In the genomic region with DNA sequence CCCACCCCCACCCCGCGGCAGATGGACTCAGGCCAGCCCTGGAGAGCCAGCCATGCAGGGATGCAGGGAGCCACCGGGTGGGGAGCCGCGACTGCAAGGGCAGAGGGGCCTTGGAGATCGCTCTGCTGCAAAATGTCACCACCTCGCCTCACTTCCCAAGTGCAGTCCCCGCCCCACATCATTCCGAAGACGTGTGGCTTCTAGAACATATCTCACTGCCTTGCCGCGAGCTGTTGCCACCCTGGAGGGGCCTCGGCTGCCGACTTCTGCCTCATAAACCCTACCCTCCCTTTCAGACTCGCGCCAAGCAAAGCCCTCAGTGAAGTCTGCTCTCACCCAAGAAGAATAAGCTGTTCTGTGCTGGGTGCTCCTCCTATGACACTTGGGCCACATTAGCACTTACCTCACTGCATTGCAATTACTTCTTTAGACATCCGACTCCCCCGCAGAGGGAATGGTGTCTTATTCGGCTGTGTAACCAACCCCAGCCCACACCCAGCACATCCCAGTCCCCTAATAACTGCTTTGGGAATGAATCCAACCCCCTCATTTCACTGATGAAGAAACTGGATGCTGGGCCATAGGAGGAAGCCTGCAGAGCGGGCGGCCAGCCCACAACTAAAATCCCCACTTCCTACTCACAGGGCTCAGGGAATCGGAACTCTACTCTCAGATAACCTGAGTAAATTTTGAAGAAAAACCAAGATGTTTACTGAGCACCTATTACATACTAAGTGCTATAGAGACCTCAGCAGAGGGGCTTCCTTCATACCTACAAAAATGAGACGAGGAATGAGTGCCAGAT, we compare ENCODE assay signal across 13 cellular contexts. TPM values are rescaled to one million over a fixed set of nuclear protein-coding genes. Genes with fewer than 3 reads are reported as not detected.
DNase-seq lines count a peak whose midpoint lies in the region; ATAC-seq, FAIRE-seq and TF ChIP-seq lines count a peak whose summit lies in the region.
"Had no signal": no experiment of that assay in that cellular context is flagged by ENCODE, and none has a peak within 500 bp of the region (broad histone marks: within the 10 kb centered on the region; RNA-seq: fewer than 3 reads in every experiment).

No MANE protein-coding gene starts in this region.

- H3K27ac ChIP-seq in K562 (ENCODE audit: extremely low read depth, low read depth, low read length): no peak overlapping the region
- H3K27ac ChIP-seq in smooth muscle cell (ENCODE audit: low read depth): peak overlapping the region; percentile 82
- H3K27ac ChIP-seq: epithelial cell of prostate had no signal

- H3K27me3 Mint-ChIP-seq in HFFc6 (ENCODE audit: insufficient read depth): no peaks in the 10 kb centered on the region; the same call in 1 of the 2 replicates
- H3K27me3 Mint-ChIP-seq: stimulated activated naive CD8-positive, alpha-beta T cell treated with anti-CD3 and anti-CD28 coated beads, Interleukin-15, Interleukin-2, amounts not matched to agents 100 ng/mL and 50 ng/mL, for 24 hours had no signal

- peaks cover 4% of the 10 kb centered on the region for H3K9me1 ChIP-seq in K562 (ENCODE audit: control insufficient read depth, insufficient read depth, low read length)

- FAIRE-seq in K562 (lab: Jason Lieb, UNC): peak; percentile 15

- H3K27me3 ChIP-seq in K562 (ENCODE audit: control insufficient read depth in 2 of 2, insufficient read depth in 2 of 2, low read length in 2 of 2) (no peaks in the 10 kb centered on the region), iPS-15b (ENCODE audit: control insufficient read depth, insufficient read depth, low read length) (no peaks in the 10 kb centered on the region), smooth muscle cell (ENCODE audit: low read depth) (no peaks in the 10 kb centered on the region)

- POLR2A ChIA-PET in K562 (lab: Yijun Ruan, JAX): interaction anchor here (0.6 to 1.5 kb wide), 4 partner anchors 9 to 1479 kb away, joined by 3 to 9 read pairs (median 4); partner anchors contain the start of gene TLE3

- no peak overlapping the region for H3K4me2 ChIP-seq in K562 (ENCODE audit: insufficient read depth, low read length)
- H3K4me2 ChIP-seq in smooth muscle cell: peak overlapping the region; percentile 77

- no TSS peak for BruUV-seq in K562 (replicated peaks; lab: Mats Ljungman, UMichigan)

- H3K9me3 Mint-ChIP-seq in HFFc6: no peaks in the 10 kb centered on the region
- H3K9me3 Mint-ChIP-seq: stimulated activated naive CD8-positive, alpha-beta T cell treated with anti-CD3 and anti-CD28 coated beads, Interleukin-15, Interleukin-2, amounts not matched to agents 100 ng/mL and 50 ng/mL, for 24 hours had no signal

- no peak for TF ChIP-seq RAD21 in K562 (CRISPR knock-in tag; conservative IDR thresholded peaks at IDR 0.05 in 1 of 2, IDR thresholded peaks at IDR 0.05 in 1 of 2)

- H3K36me3 ChIP-seq in K562 (ENCODE audit: control insufficient read depth, insufficient read depth, low read length) (peaks cover 94% of the 10 kb centered on the region), iPS-15b (ENCODE audit: control insufficient read depth, insufficient read depth, low read length) (peaks cover 16% of the 10 kb centered on the region), smooth muscle cell (ENCODE audit: low read depth) (peaks cover 7% of the 10 kb centered on the region)

- H3K79me2 ChIP-seq in K562 (ENCODE audit: control insufficient read depth, insufficient read depth, low read length) (peaks cover 95% of the 10 kb centered on the region), smooth muscle cell (ENCODE audit: low read depth) (peaks cover 90% of the 10 kb centered on the region)

- H3F3A ChIP-seq in smooth muscle cell (ENCODE audit: low read depth): peaks cover 36% of the 10 kb centered on the region

- peaks cover 44 to 77% of the 10 kb centered on the region in 2 experiments for H3K4me1 ChIP-seq in K562 (replicated peaks in 1 of 2; ENCODE audit: control insufficient read depth in 2 of 2, insufficient read depth in 2 of 2, low read length in 2 of 2)
- H3K4me1 ChIP-seq in iPS-15b (ENCODE audit: control insufficient read depth, insufficient read depth, low read length): peaks cover 55% of the 10 kb centered on the region
- H3K4me1 ChIP-seq in smooth muscle cell (ENCODE audit: low read depth): peaks cover 67% of the 10 kb centered on the region

- CTCF ChIA-PET in K562 (lab: Yijun Ruan, JAX; ENCODE audit: low intra/inter-chr PET ratio): no interaction called here

- TF ChIP-seq CTCF in HFFc6 (IDR thresholded peaks at IDR 0.05) (no peak), K562 (IDR thresholded peaks at IDR 0.05 in 2 of 3, conservative IDR thresholded peaks at IDR 0.05 in 1 of 3; ENCODE audit: insufficient read depth in 2 of 3, low read depth in 1 of 3, low read length in 3 of 3) (no peak), smooth muscle cell (IDR thresholded peaks at IDR 0.05; ENCODE audit: borderline replicate concordance, insufficient read depth, poor library complexity, severe bottlenecking) (no peak), GM13976 (IDR thresholded peaks at IDR 0.05; ENCODE audit: borderline replicate concordance, control extremely low read depth, extremely low read depth, insufficient read depth, missing control alignments) (no peak)

- peak overlapping the region; percentile 21; the same call in 1 of the 2 replicates for H3K4me3 Mint-ChIP-seq in HFFc6
- H3K4me3 Mint-ChIP-seq: stimulated activated naive CD8-positive, alpha-beta T cell treated with anti-CD3 and anti-CD28 coated beads, Interleukin-15, Interleukin-2, amounts not matched to agents 100 ng/mL and 50 ng/mL, for 24 hours had no signal

- ATAC-seq in K562: no peak
- ATAC-seq in HG02759 (IDR thresholded peaks at IDR 0.05; ENCODE audit: unreplicated experiment): no peak

- 65% methylated on average over 22 of the region's 23 CpGs for WGBS in K562 (ENCODE audit: insufficient coverage, low coverage, missing lambda C conversion rate)
- WGBS in smooth muscle cell (ENCODE audit: low lambda C conversion rate): 9% methylated on average over 21 of the region's 23 CpGs

- H3K9ac ChIP-seq in K562 (ENCODE audit: insufficient read depth in 1 of 2, low read depth in 2 of 2, low read length in 2 of 2) (peak overlapping the region in 1 of 2 experiments; percentile 60; a peak in 2 of 4 replicates), iPS-15b (ENCODE audit: low read depth, low read length) (no peak overlapping the region), smooth muscle cell (ENCODE audit: low read depth) (peak overlapping the region; percentile 59)

- no peak overlapping the region for H2AFZ ChIP-seq in K562 (ENCODE audit: low read depth, low read length)
- H2AFZ ChIP-seq in smooth muscle cell (ENCODE audit: low read depth): no peak overlapping the region

- H3K27ac Mint-ChIP-seq in HFFc6: no peak overlapping the region; the same call in 1 of the 2 replicates
- H3K27ac Mint-ChIP-seq: stimulated activated naive CD8-positive, alpha-beta T cell treated with anti-CD3 and anti-CD28 coated beads, Interleukin-15, Interleukin-2, amounts not matched to agents 100 ng/mL and 50 ng/mL, for 24 hours had no signal

- no peaks in the 10 kb centered on the region for H3K9me3 ChIP-seq in K562 (replicated peaks; ENCODE audit: control insufficient read depth, insufficient read depth, low read depth, low read length)
- no peaks in the 10 kb centered on the region for H3K9me3 ChIP-seq in iPS-15b (ENCODE audit: control insufficient read depth, insufficient read depth, low read length)
- H3K9me3 ChIP-seq in smooth muscle cell (replicated peaks; ENCODE audit: low read depth): no peaks in the 10 kb centered on the region

- TF ChIP-seq POLR2A in K562 (conservative IDR thresholded peaks at IDR 0.05): no peak

- peaks cover 29% of the 10 kb centered on the region for H3K36me3 Mint-ChIP-seq in HFFc6 (ENCODE audit: low read depth)

- H3K4me1 Mint-ChIP-seq in HFFc6 (ENCODE audit: low read depth): peaks cover 23% of the 10 kb centered on the region

- intact Hi-C loops in K562 (cut with micrococcal nuclease): no loop called here

- no peak for DNase-seq in HFFc6
- DNase-seq in K562 (ENCODE audit: extremely low read depth in 1 of 4, low spot score in 3 of 4): no peak
- DNase-seq in smooth muscle cell (lab: John Stamatoyannopoulos, UW; ENCODE audit: unreplicated experiment): no peak
- DNase-seq in mesenteric fat pad (ENCODE audit: low spot score): no peak
- DNase-seq in stimulated activated naive CD4-positive, alpha-beta T cell (lab: John Stamatoyannopoulos, UW): no peak
- no peak for DNase-seq in GM13976 (ENCODE audit: low spot score)
- DNase-seq: activated gamma-delta T cell treated with Interleukin-2 at 50 U/mL for 16 hours; DMS 273 treated with DMSO at 0.1 percent for 48 hours; stimulated activated CD4-positive, alpha-beta T cell treated with anti-CD3 and anti-CD28 coated beads, Interleukin-15, amount 100 ng/mL, for 24 hours had no signal

- TF ChIP-seq EP300 in K562 (IDR thresholded peaks at IDR 0.05; ENCODE audit: low read length): no peak

- H4K20me1 ChIP-seq in K562 (replicated peaks; ENCODE audit: control insufficient read depth, insufficient read depth, low read length) (peaks cover 46% of the 10 kb centered on the region), smooth muscle cell (ENCODE audit: low read depth) (peaks cover 100% of the 10 kb centered on the region)

- H3K4me3 ChIP-seq in K562: no peak overlapping the region
- H3K4me3 ChIP-seq in iPS-15b (ENCODE audit: low read depth, low read length): peak overlapping the region; percentile 24
- peak overlapping the region; percentile 6 for H3K4me3 ChIP-seq in smooth muscle cell

- in situ Hi-C loops in K562 (cut with MboI): no loop called here
- in situ Hi-C loops in GM13976 (cut with MboI; ENCODE audit: low sequenced_read_pairs, unreplicated experiment): loop anchor here (25.0 kb wide), 1 partner anchor 327 kb away; no protein-coding TSS in a partner anchor

RNA-seq across cellular contexts. Expression of gene TLE3, which starts 8.6 kb away (rescaled TPM):
- total RNA-seq in HFFc6 (2021; fragmentation: NEBNext Ultra II Directional; extraction: Animal tissue kit (Norgen Biotek cat#: 25700)): 10 to 100 TPM in 4 of 6 experiments, 1 to 10 TPM in 2; 6.0 to 17.6 (median 13.8) TPM
- total RNA-seq in K562 (2011; cell fraction: chromatin; rRNA removed; ENCODE audit: low replicate concordance): 47.5 and 98.2 TPM in 2 replicates
- total RNA-seq in K562 (2011; cell fraction: nucleolus; rRNA removed): 56.7 and 69.2 TPM in 2 replicates
- 49.1 and 56.6 TPM in 2 replicates for total RNA-seq in K562 (2011; cell fraction: nucleoplasm; rRNA removed)
- 26.9 and 31.6 TPM in 2 replicates for total RNA-seq in K562 (2014; rRNA removed)
- 13.4 and 14.2 TPM in 2 replicates for total RNA-seq in K562 (2014; rRNA removed; fragmentation: Illumina TruSeq; extraction: Trizol)
- 14.1 and 14.3 TPM in 2 replicates for total RNA-seq in K562 (2015; rRNA removed; fragmentation: Illumina TruSeq; extraction: Trizol)
- total RNA-seq in K562 (2021): 78.3 and 84.2 TPM in 2 replicates
- polyA plus RNA-seq in K562 (2011; rRNA removed): 6.4 and 14.8 TPM in 2 replicates
- 8.4 and 9.7 TPM in 2 replicates for polyA plus RNA-seq in K562 (2011; cell fraction: cytosol; rRNA removed)
- 34.5 and 47.6 TPM in 2 replicates for polyA plus RNA-seq in K562 (2011; cell fraction: nucleus; rRNA removed)
- 33.7 and 52.9 TPM in 2 replicates for polyA plus RNA-seq in K562 (2012)
- 14.4 and 30.2 TPM in 2 replicates for polyA plus RNA-seq in K562 (2014; fragmentation: Illumina TruSeq; extraction: Trizol)
- polyA plus RNA-seq in K562 (2014; fragmentation: Nextera tagmentation; extraction: Ambion mirVana): 1 to 10 TPM; 1.5 to 2.3 TPM
- polyA plus RNA-seq in K562 (2014; rRNA removed): 21.1 and 25.2 TPM in 2 replicates
- polyA minus RNA-seq in K562 (2011; rRNA and poly(A)+ RNA removed): 32.3 and 47.1 TPM in 2 replicates
- 34.6 and 56.1 TPM in 2 replicates for polyA minus RNA-seq in K562 (2011; cell fraction: cytosol; rRNA and poly(A)+ RNA removed)
- polyA minus RNA-seq in K562 (2011; cell fraction: nucleus; rRNA and poly(A)+ RNA removed): 45.1 and 56.8 TPM in 2 replicates
- total RNA-seq in smooth muscle cell: 46.9 and 53.2 TPM in 2 replicates
- polyA plus RNA-seq in smooth muscle cell: 39.7 and 50.9 TPM in 2 replicates
- total RNA-seq in mesenteric fat pad: 52.5 TPM
